Comparison of ENCODE assay signal across 21 cellular contexts in the genomic region with DNA sequence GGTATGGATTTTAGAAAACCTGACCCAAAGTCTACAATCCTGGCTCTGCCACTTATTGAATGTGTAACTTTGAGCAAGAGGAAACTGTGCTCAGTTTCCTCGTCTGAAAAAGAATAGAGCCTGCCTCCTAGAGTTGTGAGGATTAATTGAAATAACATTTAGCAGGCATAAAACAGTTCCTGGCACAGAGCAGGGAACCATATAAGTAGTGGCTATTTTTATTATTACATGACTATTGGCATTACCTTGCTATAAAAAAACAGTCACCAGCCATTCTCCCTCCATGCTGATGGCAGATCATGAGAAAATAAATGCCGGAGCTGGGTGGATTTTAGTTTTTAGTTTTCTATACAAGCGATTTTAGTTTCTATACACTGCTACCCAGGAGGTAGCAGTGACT. TPM values are rescaled to one million over a fixed set of nuclear protein-coding genes. Genes with fewer than 3 reads are reported as not detected.
DNase-seq lines count a peak whose midpoint lies in the region; ATAC-seq and TF ChIP-seq lines count a peak whose summit lies in the region.
"Had no signal": no experiment of that assay in that cellular context is flagged by ENCODE, and none has a peak within 500 bp of the region (broad histone marks: within the 10 kb centered on the region; RNA-seq: fewer than 3 reads in every experiment).

No MANE protein-coding gene starts in this region.

- peaks cover 0 to 87% of the 10 kb centered on the region in 2 donors for H3K4me1 ChIP-seq in muscle layer of duodenum (ENCODE audit: control insufficient read depth in 1 of 2, insufficient read depth in 2 of 2, low read length in 2 of 2)
- H3K4me1 ChIP-seq in thyroid gland = peaks cover 51 to 60% of the 10 kb centered on the region in 2 donors
- H3K4me1 ChIP-seq: right lobe of liver had no signal

- H3K36me3 Mint-ChIP-seq in activated naive CD8-positive, alpha-beta T cell = no peaks in the 10 kb centered on the region
- no peaks in the 10 kb centered on the region for H3K36me3 Mint-ChIP-seq in activated naive CD8-positive, alpha-beta T cell treated with anti-CD3 and anti-CD28 coated beads, Interleukin-2, amount 50 U/mL, for 24 hours (ENCODE audit: low read depth)
- peaks cover 15% of the 10 kb centered on the region for H3K36me3 Mint-ChIP-seq in endothelial cell (ENCODE audit: low read depth, unreplicated experiment)
- H3K36me3 Mint-ChIP-seq: neural progenitor cell had no signal

- 65 to 66% methylated on average over 3 of the region's 3 CpGs for WGBS in thyroid gland, 2 donors

- H3K36me3 ChIP-seq in muscle layer of duodenum (ENCODE audit: control insufficient read depth in 1 of 2, insufficient read depth in 2 of 2, low read length in 2 of 2) = no peaks in the 10 kb centered on the region
- no peaks in the 10 kb centered on the region for H3K36me3 ChIP-seq in thyroid gland
- H3K36me3 ChIP-seq: BLaER1, neural progenitor cell, right lobe of liver had no signal

- peak overlapping the region; percentile 58 for H3K27ac Mint-ChIP-seq in activated naive CD8-positive, alpha-beta T cell
- no peak overlapping the region for H3K27ac Mint-ChIP-seq in activated naive CD8-positive, alpha-beta T cell treated with anti-CD3 and anti-CD28 coated beads, Interleukin-2, amount 50 U/mL, for 24 hours
- peak overlapping the region; percentile 89 for H3K27ac Mint-ChIP-seq in endothelial cell (ENCODE audit: unreplicated experiment)
- H3K27ac Mint-ChIP-seq: activated naive CD4-positive, alpha-beta T cell treated with anti-CD3 and anti-CD28 coated beads, Interleukin-2, amount 10 ng/mL, durations not matched to agents 7 days and 5 days; dendritic cell treated with granulocyte-macrophage colony-stimulating factor and Interleukin-4, amounts not matched to agents 40 ng/mL and 50 ng/mL, for 4 days; memory B cell had no signal

- H3K4me3 ChIP-seq in muscle layer of duodenum (ENCODE audit: low read depth in 1 of 2, low read length in 2 of 2) = no peak overlapping the region
- no peak overlapping the region for H3K4me3 ChIP-seq in thyroid gland (replicated peaks in 1 of 3)
- H3K4me3 ChIP-seq: BLaER1, neural progenitor cell, right lobe of liver, SK-N-MC had no signal

- no peaks in the 10 kb centered on the region for H3K9me3 Mint-ChIP-seq in activated naive CD8-positive, alpha-beta T cell (ENCODE audit: low read depth)
- no peaks in the 10 kb centered on the region for H3K9me3 Mint-ChIP-seq in activated naive CD8-positive, alpha-beta T cell treated with anti-CD3 and anti-CD28 coated beads, Interleukin-2, amount 50 U/mL, for 24 hours
- H3K9me3 Mint-ChIP-seq in endothelial cell (ENCODE audit: unreplicated experiment) = no peaks in the 10 kb centered on the region
- H3K9me3 Mint-ChIP-seq: activated naive CD4-positive, alpha-beta T cell treated with anti-CD3 and anti-CD28 coated beads, Interleukin-2, amount 10 ng/mL, durations not matched to agents 7 days and 5 days; dendritic cell treated with granulocyte-macrophage colony-stimulating factor and Interleukin-4, amounts not matched to agents 40 ng/mL and 50 ng/mL, for 4 days; memory B cell; neural progenitor cell had no signal

- H3K27me3 ChIP-seq in muscle layer of duodenum (ENCODE audit: low read depth, low read length) (no peaks in the 10 kb centered on the region), thyroid gland (no peaks in the 10 kb centered on the region)
- H3K27me3 ChIP-seq: BLaER1, neural progenitor cell, right lobe of liver had no signal

- no peak for TF ChIP-seq POLR2A in thyroid gland (IDR thresholded peaks at IDR 0.05)

- peak overlapping the region; percentile 4 for H3K27ac ChIP-seq in muscle layer of duodenum (ENCODE audit: low read length)
- peak overlapping the region; percentile 24 to 66 (median 38) for H3K27ac ChIP-seq in thyroid gland
- H3K27ac ChIP-seq: 22Rv1, BLaER1, neural progenitor cell, right lobe of liver, SK-N-MC had no signal

- H3K4me3 Mint-ChIP-seq in activated naive CD8-positive, alpha-beta T cell = no peak overlapping the region
- H3K4me3 Mint-ChIP-seq in activated naive CD8-positive, alpha-beta T cell treated with anti-CD3 and anti-CD28 coated beads, Interleukin-2, amount 50 U/mL, for 24 hours = no peak overlapping the region
- H3K4me3 Mint-ChIP-seq in endothelial cell (ENCODE audit: unreplicated experiment) = no peak overlapping the region
- H3K4me3 Mint-ChIP-seq: activated naive CD4-positive, alpha-beta T cell treated with anti-CD3 and anti-CD28 coated beads, Interleukin-2, amount 10 ng/mL, durations not matched to agents 7 days and 5 days; dendritic cell treated with granulocyte-macrophage colony-stimulating factor and Interleukin-4, amounts not matched to agents 40 ng/mL and 50 ng/mL, for 4 days; memory B cell; neural progenitor cell had no signal

- ATAC-seq in activated naive CD8-positive, alpha-beta T cell treated with anti-CD3 and anti-CD28 coated beads, Interleukin-2, amount 50 U/mL, for 24 hours = no peak
- ATAC-seq in sciatic nerve = no peak
- ATAC-seq: right lobe of liver had no signal

- H3K4me1 Mint-ChIP-seq in activated naive CD8-positive, alpha-beta T cell (ENCODE audit: low read depth) = peaks cover 71% of the 10 kb centered on the region
- peaks cover 52% of the 10 kb centered on the region for H3K4me1 Mint-ChIP-seq in activated naive CD8-positive, alpha-beta T cell treated with anti-CD3 and anti-CD28 coated beads, Interleukin-2, amount 50 U/mL, for 24 hours
- peaks cover 83% of the 10 kb centered on the region for H3K4me1 Mint-ChIP-seq in endothelial cell (ENCODE audit: unreplicated experiment)

- no peaks in the 10 kb centered on the region for H3K27me3 Mint-ChIP-seq in activated naive CD8-positive, alpha-beta T cell
- H3K27me3 Mint-ChIP-seq in activated naive CD8-positive, alpha-beta T cell treated with anti-CD3 and anti-CD28 coated beads, Interleukin-2, amount 50 U/mL, for 24 hours = no peaks in the 10 kb centered on the region
- H3K27me3 Mint-ChIP-seq in endothelial cell (ENCODE audit: unreplicated experiment) = no peaks in the 10 kb centered on the region
- H3K27me3 Mint-ChIP-seq: activated naive CD4-positive, alpha-beta T cell treated with anti-CD3 and anti-CD28 coated beads, Interleukin-2, amount 10 ng/mL, durations not matched to agents 7 days and 5 days; memory B cell had no signal

- TF ChIP-seq CTCF in endothelial cell (IDR thresholded peaks at IDR 0.05; ENCODE audit: unreplicated experiment) (no peak), thyroid gland (IDR thresholded peaks at IDR 0.05) (no peak)

- intact Hi-C loops in thyroid gland (cut with DNase I) = loop anchor here (10.0 kb wide), 1 partner anchor 63 kb away; no protein-coding TSS in a partner anchor
- intact Hi-C loops in sciatic nerve (cut with DNase I) = no loop called here

- H3K9me3 ChIP-seq in muscle layer of duodenum (ENCODE audit: control insufficient read depth in 1 of 2, low read length in 2 of 2) = no peaks in the 10 kb centered on the region
- no peaks in the 10 kb centered on the region for H3K9me3 ChIP-seq in thyroid gland
- H3K9me3 ChIP-seq: BLaER1, right lobe of liver had no signal

- DNase-seq in activated naive CD8-positive, alpha-beta T cell treated with anti-CD3 and anti-CD28 coated beads, Interleukin-2, amount 50 U/mL, for 24 hours = no peak
- DNase-seq in endothelial cell (ENCODE audit: low spot score) = no peak
- DNase-seq in thyroid gland = no peak
- DNase-seq in AG08395 (ENCODE audit: low spot score) = no peak
- no peak for DNase-seq in nucleus accumbens (lab: John Stamatoyannopoulos, UW)
- DNase-seq in sciatic nerve (ENCODE audit: low spot score) = no peak
- DNase-seq: activated CD4-positive, alpha-beta T cell treated with anti-CD3 and anti-CD28 coated beads, Interleukin-2, amount 50 U/mL, for 1 hour; activated naive CD4-positive, alpha-beta T cell treated with anti-CD3 and anti-CD28 coated beads, Interleukin-2, amount 10 ng/mL, durations not matched to agents 7 days and 5 days; DMS 273 treated with DMSO at 0.1 percent for 48 hours; glutamatergic neuron; OCI-M1; right lobe of liver; stimulated activated CD4-positive, alpha-beta T cell treated with anti-CD3 and anti-CD28 coated beads, Interleukin-2, amount 100 ng/mL, for 48 hours had no signal

RNA-seq across cellular contexts. Expression of a gene that starts 5.8 kb away (rescaled TPM):
- 339 TPM for total RNA-seq in endothelial cell (ENCODE audit: unreplicated experiment)
- 100 to 1,000 TPM; 126 to 240 (median 160) TPM for total RNA-seq in thyroid gland
- 204 TPM for total RNA-seq in sciatic nerve
